Comparison of ENCODE assay signal across 21 cellular contexts in the genomic region with DNA sequence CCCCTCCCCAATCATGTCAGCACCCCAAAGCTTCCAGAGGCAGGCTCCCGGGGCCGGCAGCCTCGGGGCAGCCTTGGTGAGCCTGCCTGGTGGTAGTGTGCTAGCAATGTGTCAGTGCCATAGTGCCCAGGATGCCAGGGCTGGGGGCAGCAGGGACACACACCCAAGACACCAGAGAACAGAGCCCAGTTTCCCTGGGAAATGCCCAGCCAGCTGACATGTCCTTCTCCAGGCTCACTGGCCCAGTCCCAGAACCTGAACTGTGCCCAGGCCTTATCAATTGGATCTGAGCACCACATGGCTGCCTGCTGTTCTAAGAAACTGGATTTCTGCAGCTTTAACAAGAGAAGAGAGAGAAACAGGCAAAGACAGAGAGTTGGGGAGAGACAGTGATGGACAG.
DNase-seq lines count a peak whose midpoint lies in the region; ATAC-seq and TF ChIP-seq lines count a peak whose summit lies in the region.
"Had no signal": no experiment of that assay in that cellular context is flagged by ENCODE, and none has a peak within 500 bp of the region (broad histone marks: within the 10 kb centered on the region; RNA-seq: fewer than 3 reads in every experiment).

No MANE protein-coding gene starts in this region.

- peaks cover 10% of the 10 kb centered on the region for H3K4me1 ChIP-seq in endodermal cell (ENCODE audit: control insufficient read depth, insufficient read depth, low read length)

- no peak for TF ChIP-seq CTCF in AG10803 (conservative IDR thresholded peaks at IDR 0.05; ENCODE audit: low read length)
- no peak for TF ChIP-seq CTCF in LNCaP clone FGC (IDR thresholded peaks at IDR 0.05; ENCODE audit: control insufficient read depth, extremely low read depth, insufficient read depth)
- no peak for TF ChIP-seq CTCF in endodermal cell (conservative IDR thresholded peaks at IDR 0.05)

- no peak for ATAC-seq in HG03095 (IDR thresholded peaks at IDR 0.05; ENCODE audit: unreplicated experiment)
- ATAC-seq: natural killer cell treated with Interleukin-12 subunit alpha and Interleukin-12 subunit beta and Interleukin-15 and Interleukin-18, amount 100 ng/mL, for 72 hours; T-cell had no signal

- no peaks in the 10 kb centered on the region for H3K9me3 ChIP-seq in endodermal cell (ENCODE audit: control insufficient read depth, low read length)
- H3K9me3 ChIP-seq: tibial artery had no signal

- H3K27ac ChIP-seq in endodermal cell (ENCODE audit: low read depth, low read length): no peak overlapping the region
- H3K27ac ChIP-seq: WERI-Rb-1 had no signal

- H3K27ac Mint-ChIP-seq in endodermal cell: peak overlapping the region; percentile 37
- no peak overlapping the region for H3K27ac Mint-ChIP-seq in activated naive CD8-positive, alpha-beta T cell treated with anti-CD3 and anti-CD28 coated beads for 36 hours
- H3K27ac Mint-ChIP-seq: activated CD4-positive, alpha-beta memory T cell treated with anti-CD3 and anti-CD28 coated beads, Interleukin-2, amount 10 ng/mL, durations not matched to agents 7 days and 5 days; natural killer cell treated with Interleukin-12 subunit alpha and Interleukin-12 subunit beta and Interleukin-15 and Interleukin-18, amount 100 ng/mL, for 72 hours; T-cell had no signal

- no peak overlapping the region for H3K9ac ChIP-seq in endodermal cell (ENCODE audit: extremely low read depth, low read length, poor library complexity, severe bottlenecking)

- peaks cover 4% of the 10 kb centered on the region for H3K36me3 Mint-ChIP-seq in endodermal cell (ENCODE audit: low read depth)
- no peaks in the 10 kb centered on the region for H3K36me3 Mint-ChIP-seq in activated naive CD8-positive, alpha-beta T cell treated with anti-CD3 and anti-CD28 coated beads for 36 hours
- H3K36me3 Mint-ChIP-seq: natural killer cell treated with Interleukin-12 subunit alpha and Interleukin-12 subunit beta and Interleukin-15 and Interleukin-18, amount 100 ng/mL, for 72 hours had no signal

- H3K36me3 ChIP-seq in endodermal cell (ENCODE audit: control insufficient read depth, insufficient read depth, low read length): peaks cover 6% of the 10 kb centered on the region

- H3K4me3 Mint-ChIP-seq in endodermal cell: no peak overlapping the region
- no peak overlapping the region for H3K4me3 Mint-ChIP-seq in activated naive CD8-positive, alpha-beta T cell treated with anti-CD3 and anti-CD28 coated beads for 36 hours
- H3K4me3 Mint-ChIP-seq: activated CD4-positive, alpha-beta memory T cell treated with anti-CD3 and anti-CD28 coated beads, Interleukin-2, amount 10 ng/mL, durations not matched to agents 7 days and 5 days; CD8-positive, alpha-beta memory T cell; natural killer cell treated with Interleukin-12 subunit alpha and Interleukin-12 subunit beta and Interleukin-15 and Interleukin-18, amount 100 ng/mL, for 72 hours; T-cell had no signal

- 91% methylated on average over 3 of the region's 3 CpGs; no CpG with 5 or more reads in 1 of the 2 experiments for WGBS in endodermal cell (ENCODE audit: insufficient coverage in 1 of 2, insufficient read length in 1 of 2), 2 experiments

- no peaks in the 10 kb centered on the region for H3K27me3 ChIP-seq in endodermal cell (ENCODE audit: control insufficient read depth, insufficient read depth, low read length, poor library complexity, severe bottlenecking)
- H3K27me3 ChIP-seq: tibial artery had no signal

- peaks cover 21% of the 10 kb centered on the region for H3K4me1 Mint-ChIP-seq in endodermal cell
- peaks cover 15% of the 10 kb centered on the region for H3K4me1 Mint-ChIP-seq in activated naive CD8-positive, alpha-beta T cell treated with anti-CD3 and anti-CD28 coated beads for 36 hours

- peak; percentile 21 for DNase-seq in AG10803 (ENCODE audit: low read depth)
- peak; percentile 69 for DNase-seq in LNCaP clone FGC (ENCODE audit: low read depth)
- DNase-seq in endodermal cell: no peak
- DNase-seq in occipital lobe (lab: John Stamatoyannopoulos, UW): peak; percentile 35
- DNase-seq in H4 (ENCODE audit: low spot score): no peak
- DNase-seq in activated naive CD8-positive, alpha-beta T cell treated with anti-CD3 and anti-CD28 coated beads for 36 hours: no peak
- no peak for DNase-seq in NOMO-1 treated with dmso at 0.1 percent for 144 hours (lab: John Stamatoyannopoulos, UW; ENCODE audit: unreplicated experiment)
- DNase-seq: activated CD4-positive, alpha-beta memory T cell treated with anti-CD3 and anti-CD28 coated beads, Interleukin-2, amount 10 ng/mL, durations not matched to agents 7 days and 5 days; activated naive CD4-positive, alpha-beta T cell treated with anti-CD3 and anti-CD28 coated beads, Interleukin-2, amount 50 U/mL, for 16 hours; CD8-positive, alpha-beta memory T cell; KG1; NCI-H1048; NCI-H2081; NCI-H510A; RPMI8226; T-cell; WERI-Rb-1 had no signal

- no peaks in the 10 kb centered on the region for H3K9me3 Mint-ChIP-seq in endodermal cell
- no peaks in the 10 kb centered on the region for H3K9me3 Mint-ChIP-seq in activated naive CD8-positive, alpha-beta T cell treated with anti-CD3 and anti-CD28 coated beads for 36 hours
- H3K9me3 Mint-ChIP-seq: activated CD4-positive, alpha-beta memory T cell treated with anti-CD3 and anti-CD28 coated beads, Interleukin-2, amount 10 ng/mL, durations not matched to agents 7 days and 5 days; CD8-positive, alpha-beta memory T cell; natural killer cell treated with Interleukin-12 subunit alpha and Interleukin-12 subunit beta and Interleukin-15 and Interleukin-18, amount 100 ng/mL, for 72 hours; T-cell had no signal

- H3K4me3 ChIP-seq in AG10803 (ENCODE audit: low read length) (no peak overlapping the region), LNCaP clone FGC (ENCODE audit: low read depth, low read length) (no peak overlapping the region), endodermal cell (ENCODE audit: low read length) (no peak overlapping the region)
- H3K4me3 ChIP-seq: coronary artery, tibial artery had no signal

- no peaks in the 10 kb centered on the region for H3K27me3 Mint-ChIP-seq in endodermal cell (ENCODE audit: insufficient read depth)
- H3K27me3 Mint-ChIP-seq in activated naive CD8-positive, alpha-beta T cell treated with anti-CD3 and anti-CD28 coated beads for 36 hours: no peaks in the 10 kb centered on the region
- H3K27me3 Mint-ChIP-seq: activated CD4-positive, alpha-beta memory T cell treated with anti-CD3 and anti-CD28 coated beads, Interleukin-2, amount 10 ng/mL, durations not matched to agents 7 days and 5 days; natural killer cell treated with Interleukin-12 subunit alpha and Interleukin-12 subunit beta and Interleukin-15 and Interleukin-18, amount 100 ng/mL, for 72 hours; T-cell had no signal

Comparison
In these comparisons a context has a peak if more than half of its experiments do, and no peak if none do; other contexts are left out.
1. DNase-seq: peak in AG10803 (single experiment), LNCaP clone FGC (single experiment) and occipital lobe (single experiment); none in endodermal cell (single experiment), H4 (single experiment), activated naive CD8-positive, alpha-beta T cell treated with anti-CD3 and anti-CD28 coated beads for 36 hours (single experiment) and NOMO-1 treated with dmso at 0.1 percent for 144 hours (single experiment).